In genomic region chrX:10486373-10486772, GRCh38 we compare ENCODE assay signal across 11 cellular contexts.
DNase-seq lines count a peak whose midpoint lies in the region; ATAC-seq and TF ChIP-seq lines count a peak whose summit lies in the region.
"Had no signal": no experiment of that assay in that cellular context is flagged by ENCODE, and none has a peak within 500 bp of the region (broad histone marks: within the 10 kb centered on the region; RNA-seq: fewer than 3 reads in every experiment).

No MANE protein-coding gene starts in this region.

- 67% methylated on average over 3 of the region's 3 CpGs for WGBS in smooth muscle cell (ENCODE audit: low lambda C conversion rate)

- H3K9me3 Mint-ChIP-seq in GM23338: no peaks in the 10 kb centered on the region
- H3K9me3 Mint-ChIP-seq: stimulated activated memory B cell treated with anti-CD40 and anti-IgM and Interleukin-4, amounts not matched to agents 10 μg/mL and 1 μg/mL and 100 μg/mL, for 72 hours had no signal

- DNase-seq in GM23338 (ENCODE audit: low spot score): no peak
- DNase-seq in astrocyte of the spinal cord (ENCODE audit: low read depth, low spot score): peak; percentile 65
- DNase-seq in Right ventricle myocardium superior: no peak
- no peak for DNase-seq in smooth muscle cell (lab: John Stamatoyannopoulos, UW; ENCODE audit: unreplicated experiment)
- DNase-seq: Calu3, NCI-H446 treated with DMSO at 0.1 percent for 48 hours, nucleus accumbens had no signal

- H3K4me3 ChIP-seq in GM23338 (no peak overlapping the region), astrocyte of the spinal cord (ENCODE audit: low read depth, low read length) (no peak overlapping the region), smooth muscle cell (no peak overlapping the region)

- H4K20me1 ChIP-seq in GM23338 (replicated peaks; ENCODE audit: insufficient read depth) (no peaks in the 10 kb centered on the region), smooth muscle cell (ENCODE audit: low read depth) (no peaks in the 10 kb centered on the region)

- H3K27me3 Mint-ChIP-seq in GM23338 (ENCODE audit: insufficient read depth, low read depth, poor library complexity): no peaks in the 10 kb centered on the region
- H3K27me3 Mint-ChIP-seq: stimulated activated memory B cell treated with anti-CD40 and anti-IgM and Interleukin-4, amounts not matched to agents 10 μg/mL and 1 μg/mL and 100 μg/mL, for 72 hours had no signal

- H3K4me1 ChIP-seq in GM23338 (ENCODE audit: insufficient read depth) (peaks cover 16% of the 10 kb centered on the region), smooth muscle cell (ENCODE audit: low read depth) (peaks cover 10% of the 10 kb centered on the region)

- peaks cover 28% of the 10 kb centered on the region for H3K4me1 Mint-ChIP-seq in GM23338

- in situ Hi-C loops in astrocyte of the spinal cord (cut with HindIII; ENCODE audit: low sequenced_read_pairs): no loop called here

- H3K36me3 Mint-ChIP-seq in GM23338 (ENCODE audit: low read depth): peaks cover 11% of the 10 kb centered on the region
- H3K36me3 Mint-ChIP-seq: stimulated activated memory B cell treated with anti-CD40 and anti-IgM and Interleukin-4, amounts not matched to agents 10 μg/mL and 1 μg/mL and 100 μg/mL, for 72 hours had no signal

- TF ChIP-seq CTCF in GM23338 (conservative IDR thresholded peaks at IDR 0.05; ENCODE audit: low read depth in 2 of 2) (no peak), astrocyte of the spinal cord (IDR thresholded peaks at IDR 0.05; ENCODE audit: low read depth, low read length) (no peak), smooth muscle cell (IDR thresholded peaks at IDR 0.05; ENCODE audit: borderline replicate concordance, insufficient read depth, poor library complexity, severe bottlenecking) (no peak)

- H3K27ac Mint-ChIP-seq in GM23338: peak overlapping the region; percentile 59; the same call in 1 of the 2 replicates
- H3K27ac Mint-ChIP-seq: stimulated activated memory B cell treated with anti-CD40 and anti-IgM and Interleukin-4, amounts not matched to agents 10 μg/mL and 1 μg/mL and 100 μg/mL, for 72 hours had no signal

- H3K79me2 ChIP-seq in GM23338 (replicated peaks; ENCODE audit: insufficient read depth) (no peaks in the 10 kb centered on the region), smooth muscle cell (ENCODE audit: low read depth) (no peaks in the 10 kb centered on the region)

- H3F3A ChIP-seq in GM23338 (replicated peaks; ENCODE audit: low read depth) (no peaks in the 10 kb centered on the region), smooth muscle cell (ENCODE audit: low read depth) (no peaks in the 10 kb centered on the region)

- no peaks in the 10 kb centered on the region for H3K9me2 ChIP-seq in GM23338 (ENCODE audit: insufficient read depth)

- no peak overlapping the region for H2AFZ ChIP-seq in GM23338
- H2AFZ ChIP-seq in smooth muscle cell (ENCODE audit: low read depth): no peak overlapping the region

- H3K27ac ChIP-seq in GM23338 (ENCODE audit: low read depth) (no peak overlapping the region), smooth muscle cell (ENCODE audit: low read depth) (peak overlapping the region; percentile 69)

- intact Hi-C loops in Right ventricle myocardium superior (cut with DNase I): no loop called here

- H3K4me3 Mint-ChIP-seq in GM23338: no peak overlapping the region
- H3K4me3 Mint-ChIP-seq: stimulated activated memory B cell treated with anti-CD40 and anti-IgM and Interleukin-4, amounts not matched to agents 10 μg/mL and 1 μg/mL and 100 μg/mL, for 72 hours had no signal

- H3K36me3 ChIP-seq in GM23338 (ENCODE audit: insufficient read depth): no peaks in the 10 kb centered on the region
- H3K36me3 ChIP-seq in smooth muscle cell (ENCODE audit: low read depth): no peaks in the 10 kb centered on the region

- H3K9me3 ChIP-seq in smooth muscle cell (replicated peaks; ENCODE audit: low read depth): no peaks in the 10 kb centered on the region

- no peaks in the 10 kb centered on the region for H3K27me3 ChIP-seq in GM23338 (ENCODE audit: insufficient read depth)
- no peaks in the 10 kb centered on the region for H3K27me3 ChIP-seq in smooth muscle cell (ENCODE audit: low read depth)

- H3K4me2 ChIP-seq in GM23338 (no peak overlapping the region), smooth muscle cell (no peak overlapping the region)

- H3K9ac ChIP-seq in smooth muscle cell (ENCODE audit: low read depth): no peak overlapping the region

- ATAC-seq in GM23338: no peak
- peak; percentile 48 for ATAC-seq in Right ventricle myocardium superior (ENCODE audit: poor library complexity)
- ATAC-seq in HG03280 (IDR thresholded peaks at IDR 0.05; ENCODE audit: unreplicated experiment): no peak
- no peak for ATAC-seq in GM21390 (IDR thresholded peaks at IDR 0.05; ENCODE audit: unreplicated experiment)
- ATAC-seq in HG03139 (IDR thresholded peaks at IDR 0.05; ENCODE audit: unreplicated experiment): no peak
- ATAC-seq: stimulated activated memory B cell treated with anti-CD40 and anti-IgM and Interleukin-4, amounts not matched to agents 10 μg/mL and 1 μg/mL and 100 μg/mL, for 72 hours had no signal

TF ChIP-seq in GM23338, 12 proteins besides CTCF, POLR2A, EP300 and RAD21:
- TF ChIP-seq ZNF114 (CRISPR knock-in tag; IDR thresholded peaks at IDR 0.05) (no peak), ZNF331 (CRISPR knock-in tag; IDR thresholded peaks at IDR 0.05; ENCODE audit: low read depth) (no peak), ZNF462 (CRISPR knock-in tag; IDR thresholded peaks at IDR 0.05) (no peak), NANOG (IDR thresholded peaks at IDR 0.05; ENCODE audit: borderline replicate concordance) (no peak), EZH2 (IDR thresholded peaks at IDR 0.05; ENCODE audit: low read depth, unreplicated experiment) (no peak), POLR2AphosphoS5 (IDR thresholded peaks at IDR 0.05; ENCODE audit: low read depth) (no peak)
